Comparison of ENCODE assay signal across 9 cellular contexts in genomic region chr1:167616521-167616920, GRCh38. TPM values are rescaled to one million over a fixed set of nuclear protein-coding genes. Genes with fewer than 3 reads are reported as not detected.
DNase-seq lines count a peak whose midpoint lies in the region; ATAC-seq, FAIRE-seq and TF ChIP-seq lines count a peak whose summit lies in the region.
"Had no signal": no experiment of that assay in that cellular context is flagged by ENCODE, and none has a peak within 500 bp of the region (broad histone marks: within the 10 kb centered on the region; RNA-seq: fewer than 3 reads in every experiment).

No MANE protein-coding gene starts in this region.

- peak overlapping the region; percentile 84 for H3K4me3 ChIP-seq in DOHH2 (ENCODE audit: low read length)
- peak overlapping the region; percentile 60 for H3K4me3 ChIP-seq in Karpas-422 (ENCODE audit: low read length)
- H3K4me3 ChIP-seq in gastrocnemius medialis: no peak overlapping the region
- no peak overlapping the region for H3K4me3 ChIP-seq in pancreas

- H3K27ac Mint-ChIP-seq in dendritic cell treated with granulocyte-macrophage colony-stimulating factor and Interleukin-4, amounts not matched to agents 40 ng/mL and 50 ng/mL, for 4 days: peak overlapping the region; percentile 92

- TF ChIP-seq CTCF in DOHH2 (IDR thresholded peaks at IDR 0.05; ENCODE audit: low read depth, low read length, poor library complexity, severe bottlenecking) (no peak), gastrocnemius medialis (IDR thresholded peaks at IDR 0.05 in 4 of 5, conservative IDR thresholded peaks at IDR 0.05 in 1 of 5) (no peak), pancreas (IDR thresholded peaks at IDR 0.05) (no peak)

- in situ Hi-C loops in gastrocnemius medialis (cut with MboI; ENCODE audit: low sequenced_read_pairs in 4 of 4): loop anchor here in 1 of 4 donors (25.0 kb wide), 1 partner anchor 196 kb away; no protein-coding TSS in a partner anchor

- ATAC-seq in gastrocnemius medialis: no peak
- ATAC-seq in HG02870 (IDR thresholded peaks at IDR 0.05; ENCODE audit: unreplicated experiment): no peak
- ATAC-seq in pancreas: no peak

- no peak for TF ChIP-seq POLR2A in gastrocnemius medialis (IDR thresholded peaks at IDR 0.05)

- no peak overlapping the region for H3K4me3 Mint-ChIP-seq in dendritic cell treated with granulocyte-macrophage colony-stimulating factor and Interleukin-4, amounts not matched to agents 40 ng/mL and 50 ng/mL, for 4 days

- no peak for FAIRE-seq in HTR-8/SVneo (lab: Jason Lieb, UNC)
- no peak for FAIRE-seq in pancreas (lab: Jason Lieb, UNC)

- peak overlapping the region; percentile 94 for H3K27ac ChIP-seq in DOHH2 (ENCODE audit: low read depth, low read length)
- peak overlapping the region; percentile 94 for H3K27ac ChIP-seq in Karpas-422 (ENCODE audit: low read length)
- H3K27ac ChIP-seq in gastrocnemius medialis: peak overlapping the region; percentile 54 to 76 (median 71)
- no peak overlapping the region for H3K27ac ChIP-seq in pancreas

- H3K4me2 ChIP-seq in DOHH2 (ENCODE audit: low read length) (peak overlapping the region; percentile 93), Karpas-422 (ENCODE audit: low read depth, low read length, poor library complexity, severe bottlenecking) (peak overlapping the region; percentile 76)

- no peaks in the 10 kb centered on the region for H3K27me3 Mint-ChIP-seq in dendritic cell treated with granulocyte-macrophage colony-stimulating factor and Interleukin-4, amounts not matched to agents 40 ng/mL and 50 ng/mL, for 4 days

- H4K20me1 ChIP-seq in DOHH2 (ENCODE audit: control insufficient read depth, insufficient read depth, low read depth, low read length) (no peaks in the 10 kb centered on the region), Karpas-422 (ENCODE audit: insufficient read depth, low read depth, low read length) (no peaks in the 10 kb centered on the region)

- H3K27me3 ChIP-seq in DOHH2 (ENCODE audit: control insufficient read depth, low read length) (no peaks in the 10 kb centered on the region), Karpas-422 (ENCODE audit: low read length) (no peaks in the 10 kb centered on the region), gastrocnemius medialis (no peaks in the 10 kb centered on the region), pancreas (no peaks in the 10 kb centered on the region)

- WGBS in pancreas, 2 donors: 75 to 83% methylated on average over 8 of the region's 8 CpGs

- H3K9me3 ChIP-seq in DOHH2 (ENCODE audit: control insufficient read depth, insufficient read depth, low read length): peaks cover 15% of the 10 kb centered on the region
- 0 out of 2 replicates have a peak, but pooled peaks cover 3% of the 10 kb centered on the region for H3K9me3 ChIP-seq in Karpas-422 (ENCODE audit: low read length)
- no peaks in the 10 kb centered on the region for H3K9me3 ChIP-seq in gastrocnemius medialis
- no peaks in the 10 kb centered on the region for H3K9me3 ChIP-seq in pancreas

- no peak for DNase-seq in Karpas-422
- DNase-seq in gastrocnemius medialis: no peak
- DNase-seq in HTR-8/SVneo (ENCODE audit: insufficient read length, low spot score): no peak
- no peak for DNase-seq in pancreas
- DNase-seq: activated CD4-positive, alpha-beta T cell treated with anti-CD3 and anti-CD28 coated beads for 4 hours; KBM-7 had no signal

- peaks cover 70% of the 10 kb centered on the region for H3K4me1 Mint-ChIP-seq in dendritic cell treated with granulocyte-macrophage colony-stimulating factor and Interleukin-4, amounts not matched to agents 40 ng/mL and 50 ng/mL, for 4 days (ENCODE audit: low read depth)

- H3K36me3 Mint-ChIP-seq in dendritic cell treated with granulocyte-macrophage colony-stimulating factor and Interleukin-4, amounts not matched to agents 40 ng/mL and 50 ng/mL, for 4 days (ENCODE audit: low read depth): no peaks in the 10 kb centered on the region

- H3K79me2 ChIP-seq in DOHH2 (ENCODE audit: control insufficient read depth, low read length): peaks cover 21% of the 10 kb centered on the region
- no peaks in the 10 kb centered on the region for H3K79me2 ChIP-seq in Karpas-422 (ENCODE audit: low read length)

- peak overlapping the region; percentile 68 for H3K9ac ChIP-seq in Karpas-422 (ENCODE audit: low read length)

- H3K9me2 ChIP-seq in DOHH2 (replicated peaks; ENCODE audit: control insufficient read depth, low read length): no peaks in the 10 kb centered on the region
- H3K9me2 ChIP-seq in Karpas-422 (replicated peaks; ENCODE audit: insufficient read depth, low read length): no peaks in the 10 kb centered on the region

- peaks cover 55% of the 10 kb centered on the region for H3F3A ChIP-seq in DOHH2 (ENCODE audit: control insufficient read depth, insufficient read depth)

- H3K4me1 ChIP-seq in DOHH2 (ENCODE audit: control insufficient read depth, low read length): peaks cover 98% of the 10 kb centered on the region
- peaks cover 65% of the 10 kb centered on the region for H3K4me1 ChIP-seq in Karpas-422 (ENCODE audit: low read length)
- peaks cover 0 to 15% of the 10 kb centered on the region in 2 donors for H3K4me1 ChIP-seq in gastrocnemius medialis
- H3K4me1 ChIP-seq in pancreas: no peaks in the 10 kb centered on the region

- H2AFZ ChIP-seq in Karpas-422 (ENCODE audit: low read length): no peak overlapping the region

- peaks cover 30% of the 10 kb centered on the region for H3K36me3 ChIP-seq in DOHH2 (ENCODE audit: control insufficient read depth, low read length)
- no peaks in the 10 kb centered on the region for H3K36me3 ChIP-seq in Karpas-422 (ENCODE audit: insufficient read depth, low read length)
- no peaks in the 10 kb centered on the region for H3K36me3 ChIP-seq in gastrocnemius medialis
- no peaks in the 10 kb centered on the region for H3K36me3 ChIP-seq in pancreas

- no peaks in the 10 kb centered on the region for H3K9me3 Mint-ChIP-seq in dendritic cell treated with granulocyte-macrophage colony-stimulating factor and Interleukin-4, amounts not matched to agents 40 ng/mL and 50 ng/mL, for 4 days

- intact Hi-C loops in dendritic cell treated with granulocyte-macrophage colony-stimulating factor and Interleukin-4, amounts not matched to agents 40 ng/mL and 50 ng/mL, for 4 days (cut with micrococcal nuclease): no loop called here
- intact Hi-C loops in gastrocnemius medialis (cut with DNase I; ENCODE audit: low total_unique reads): no loop called here
- intact Hi-C loops in pancreas (cut with DNase I): no loop called here

RNA-seq across cellular contexts. Expression of gene RCSD1, which starts 13.5 kb away (rescaled TPM):
- 85.4 and 116 TPM in 2 replicates for total RNA-seq in Karpas-422 (2014; rRNA removed; shearing (Covaris generic); ENCODE audit: low replicate concordance)
- total RNA-seq in gastrocnemius medialis: 10 to 100 TPM in 1 of 4 donors, 1 to 10 TPM in 3; 6.0 to 14.8 (median 7.5) TPM
- total RNA-seq in pancreas: 1 to 10 TPM in 4 of 6 donors, under 1 TPM in 2; 0.59 to 6.7 (median 1.7) TPM
- 1 to 10 TPM in 1 of 2 donors, under 1 TPM in 1; 0.89 to 1.9 TPM for polyA plus RNA-seq in pancreas

Comparison
In these comparisons a context has a peak if more than half of its experiments do, and no peak if none do; other contexts are left out.
1. H3K27ac ChIP-seq: peak in DOHH2 (single experiment), Karpas-422 (single experiment) and gastrocnemius medialis (4 of 4); none in pancreas (0 of 4).
2. H3K4me3 ChIP-seq: peak in DOHH2 (single experiment) and Karpas-422 (single experiment); none in gastrocnemius medialis (0 of 4) and pancreas (0 of 4).